Comparison of ENCODE assay signal across 24 cellular contexts in genomic region chr10:14225374-14225773, GRCh38.
"Had no signal": no experiment of that assay in that cellular context is flagged by ENCODE, and none has a peak within 500 bp of the region (broad histone marks: within the 10 kb centered on the region; RNA-seq: fewer than 3 reads in every experiment).

No MANE protein-coding gene starts in this region.

- H3K27ac ChIP-seq: colonic mucosa, esophagus muscularis mucosa, foreskin keratinocyte, gastroesophageal sphincter, psoas muscle, right lobe of liver, stomach, thyroid gland had no signal

- H3K4me3 ChIP-seq: colonic mucosa, esophagus muscularis mucosa, gastroesophageal sphincter, lung, mucosa of descending colon, psoas muscle, right lobe of liver, smooth muscle cell, stomach, thyroid gland had no signal

- H3K9me3 ChIP-seq: colonic mucosa, esophagus muscularis mucosa, gastroesophageal sphincter, mucosa of descending colon, psoas muscle, right lobe of liver, stomach, thyroid gland had no signal

- H3K4me1 ChIP-seq: colonic mucosa, foreskin keratinocyte, gastroesophageal sphincter, psoas muscle, right lobe of liver, stomach, thyroid gland had no signal

- H3K36me3 ChIP-seq: colonic mucosa, esophagus muscularis mucosa, gastroesophageal sphincter, right lobe of liver, stomach, thyroid gland had no signal

- FAIRE-seq: endothelial cell of umbilical vein, kidney had no signal

- DNase-seq: colonic mucosa; effector CD8-positive, alpha-beta T cell; foreskin keratinocyte; kidney; mesenchymal stem cell; mucosa of descending colon; naive thymus-derived CD8-positive, alpha-beta T cell; nephron progenitor cell; psoas muscle; retina; right lobe of liver; stimulated activated CD4-positive, alpha-beta T cell treated with anti-CD3 and anti-CD28 coated beads, Interleukin-12 subunit alpha, Interleukin-12 subunit beta, amount 100 ng/mL, for 4 hours; stimulated activated CD4-positive, alpha-beta T cell treated with anti-CD3 and anti-CD28 coated beads, Interleukin-1b, Interleukin-23, amount 100 ng/mL, for 48 hours; stimulated activated CD4-positive, alpha-beta T cell treated with anti-CD3 and anti-CD28 coated beads, Interleukin-4, amount 100 ng/mL, for 1 hour; stimulated activated CD8-positive, alpha-beta memory T cell treated with anti-CD3 and anti-CD28 coated beads, Interleukin-4, amount 100 ng/mL, for 48 hours; stimulated activated naive CD4-positive, alpha-beta T cell treated with Interleukin-2 at 50 U/mL for 16 hours; stomach had no signal

- H3K27me3 ChIP-seq: colonic mucosa, esophagus muscularis mucosa, foreskin keratinocyte, gastroesophageal sphincter, right lobe of liver, stomach, thyroid gland had no signal

- ATAC-seq: foreskin keratinocyte; gastroesophageal sphincter; left lobe of liver; mucosa of descending colon; naive thymus-derived CD8-positive, alpha-beta T cell; psoas muscle; right lobe of liver had no signal
